Comparison of ENCODE assay signal across 12 cellular contexts in genomic region chr2:99571609-99572344, GRCh38.
DNase-seq lines count a peak whose midpoint lies in the region; ATAC-seq and TF ChIP-seq lines count a peak whose summit lies in the region.
"Had no signal": no experiment of that assay in that cellular context is flagged by ENCODE, and none has a peak within 500 bp of the region (broad histone marks: within the 10 kb centered on the region; RNA-seq: fewer than 3 reads in every experiment).

No MANE protein-coding gene starts in this region.

- no peak overlapping the region for H3K4me3 Mint-ChIP-seq in GM23338
- H3K4me3 Mint-ChIP-seq: activated naive CD4-positive, alpha-beta T cell treated with anti-CD3 and anti-CD28 coated beads, Interleukin-2, amount 50 U/mL, for 24 hours; central memory CD8-positive, alpha-beta T cell; stimulated activated naive CD8-positive, alpha-beta T cell treated with anti-CD3 and anti-CD28 coated beads, Interleukin-15, Interleukin-2, amounts not matched to agents 100 ng/mL and 50 ng/mL, for 24 hours had no signal

- H3F3A ChIP-seq in GM23338 (replicated peaks; ENCODE audit: low read depth) = no peaks in the 10 kb centered on the region

- peaks cover 22% of the 10 kb centered on the region for H3K4me1 Mint-ChIP-seq in GM23338
- H3K4me1 Mint-ChIP-seq: activated naive CD4-positive, alpha-beta T cell treated with anti-CD3 and anti-CD28 coated beads, Interleukin-2, amount 50 U/mL, for 24 hours; central memory CD8-positive, alpha-beta T cell had no signal

- no peak overlapping the region for H3K4me2 ChIP-seq in GM23338

- TF ChIP-seq CTCF in GM23338 (conservative IDR thresholded peaks at IDR 0.05; ENCODE audit: low read depth in 2 of 2) = no peak
- no peak for TF ChIP-seq CTCF in tibial artery (IDR thresholded peaks at IDR 0.05)

- no peaks in the 10 kb centered on the region for H4K20me1 ChIP-seq in GM23338 (replicated peaks; ENCODE audit: insufficient read depth)

- H3K9me3 Mint-ChIP-seq in GM23338 = no peaks in the 10 kb centered on the region
- H3K9me3 Mint-ChIP-seq: activated naive CD4-positive, alpha-beta T cell treated with anti-CD3 and anti-CD28 coated beads, Interleukin-2, amount 50 U/mL, for 24 hours; central memory CD8-positive, alpha-beta T cell; stimulated activated naive CD8-positive, alpha-beta T cell treated with anti-CD3 and anti-CD28 coated beads, Interleukin-15, Interleukin-2, amounts not matched to agents 100 ng/mL and 50 ng/mL, for 24 hours had no signal

- H3K4me3 ChIP-seq in GM23338 = no peak overlapping the region
- peak overlapping the region; percentile 3 to 34 for H3K4me3 ChIP-seq in tibial artery

- peaks cover 9% of the 10 kb centered on the region; the same call in 1 of the 2 replicates for H3K9me2 ChIP-seq in GM23338 (ENCODE audit: insufficient read depth)

- ATAC-seq in GM23338 (no peak; the same call in 2 of the 3 replicates), GM21526 (IDR thresholded peaks at IDR 0.05; ENCODE audit: low FRiP score, unreplicated experiment) (no peak)

- H2AFZ ChIP-seq in GM23338 = no peak overlapping the region

- intact Hi-C loops in tibial artery (cut with DNase I; ENCODE audit: low total_unique reads) = no loop called here

- DNase-seq in GM23338 (ENCODE audit: low spot score) (no peak), NCI-H2107 (lab: John Stamatoyannopoulos, UW) (peak; percentile 69), astrocyte of the hippocampus (ENCODE audit: low read depth, low spot score) (peak; percentile 31), tibial artery (no peak), NCI-H2196 treated with DMSO at 0.1 percent for 48 hours (lab: John Stamatoyannopoulos, UW; ENCODE audit: unreplicated experiment) (no peak)
- DNase-seq in NK-92 treated with Interleukin-12 subunit alpha and Interleukin-12 subunit beta, amount 100 ng/mL, for 24 hours (lab: John Stamatoyannopoulos, UW) = no peak
- DNase-seq: HCEC 1CT; stimulated activated CD4-positive, alpha-beta T cell treated with anti-CD3 and anti-CD28 coated beads, Interleukin-4, amount 100 ng/mL, for 4 hours had no signal

- no peak overlapping the region for H3K27ac ChIP-seq in GM23338 (ENCODE audit: low read depth)
- peak overlapping the region; percentile 51 to 64 for H3K27ac ChIP-seq in tibial artery

- H3K36me3 ChIP-seq in GM23338 (ENCODE audit: insufficient read depth) (no peaks in the 10 kb centered on the region), tibial artery (peaks cover 0 to 6% (median 2%) of the 10 kb centered on the region in 3 donors)

- 0 out of 2 replicates have a peak overlapping the region, but pooled peaks have one; percentile 81 for H3K27ac Mint-ChIP-seq in GM23338
- H3K27ac Mint-ChIP-seq: activated naive CD4-positive, alpha-beta T cell treated with anti-CD3 and anti-CD28 coated beads, Interleukin-2, amount 50 U/mL, for 24 hours; stimulated activated naive CD8-positive, alpha-beta T cell treated with anti-CD3 and anti-CD28 coated beads, Interleukin-15, Interleukin-2, amounts not matched to agents 100 ng/mL and 50 ng/mL, for 24 hours had no signal

- no peaks in the 10 kb centered on the region for H3K79me2 ChIP-seq in GM23338 (replicated peaks; ENCODE audit: insufficient read depth)

- H3K27me3 ChIP-seq in GM23338 (ENCODE audit: insufficient read depth) (no peaks in the 10 kb centered on the region), tibial artery (no peaks in the 10 kb centered on the region)

- H3K27me3 Mint-ChIP-seq in GM23338 (ENCODE audit: insufficient read depth, low read depth, poor library complexity) = no peaks in the 10 kb centered on the region
- H3K27me3 Mint-ChIP-seq: activated naive CD4-positive, alpha-beta T cell treated with anti-CD3 and anti-CD28 coated beads, Interleukin-2, amount 50 U/mL, for 24 hours; central memory CD8-positive, alpha-beta T cell; stimulated activated naive CD8-positive, alpha-beta T cell treated with anti-CD3 and anti-CD28 coated beads, Interleukin-15, Interleukin-2, amounts not matched to agents 100 ng/mL and 50 ng/mL, for 24 hours had no signal

- H3K4me1 ChIP-seq in GM23338 (ENCODE audit: insufficient read depth) = peaks cover 8% of the 10 kb centered on the region
- H3K4me1 ChIP-seq in tibial artery = peaks cover 0 to 23% (median 4%) of the 10 kb centered on the region in 4 donors

- no peaks in the 10 kb centered on the region for H3K36me3 Mint-ChIP-seq in GM23338 (ENCODE audit: low read depth)

- H3K9me3 ChIP-seq in tibial artery = no peaks in the 10 kb centered on the region

TF ChIP-seq in GM23338, 12 proteins besides CTCF, POLR2A, EP300 and RAD21 (continues in another document):
- TF ChIP-seq EZH2phosphoT487 (IDR thresholded peaks at IDR 0.05; ENCODE audit: unreplicated experiment) (no peak), EZH2 (IDR thresholded peaks at IDR 0.05; ENCODE audit: low read depth, unreplicated experiment) (no peak), POLR2AphosphoS5 (IDR thresholded peaks at IDR 0.05; ENCODE audit: low read depth) (no peak), STAT1 (IDR thresholded peaks at IDR 0.05; ENCODE audit: unreplicated experiment) (no peak), CREB1 (CRISPR knock-in tag; IDR thresholded peaks at IDR 0.05; ENCODE audit: low read depth) (no peak), ZNF331 (CRISPR knock-in tag; IDR thresholded peaks at IDR 0.05; ENCODE audit: low read depth) (no peak), JUNB (IDR thresholded peaks at IDR 0.05; ENCODE audit: unreplicated experiment) (no peak), ZNF114 (CRISPR knock-in tag; IDR thresholded peaks at IDR 0.05) (no peak), NANOG (IDR thresholded peaks at IDR 0.05; ENCODE audit: borderline replicate concordance) (no peak)
- TF ChIP-seq, protein P1, sequence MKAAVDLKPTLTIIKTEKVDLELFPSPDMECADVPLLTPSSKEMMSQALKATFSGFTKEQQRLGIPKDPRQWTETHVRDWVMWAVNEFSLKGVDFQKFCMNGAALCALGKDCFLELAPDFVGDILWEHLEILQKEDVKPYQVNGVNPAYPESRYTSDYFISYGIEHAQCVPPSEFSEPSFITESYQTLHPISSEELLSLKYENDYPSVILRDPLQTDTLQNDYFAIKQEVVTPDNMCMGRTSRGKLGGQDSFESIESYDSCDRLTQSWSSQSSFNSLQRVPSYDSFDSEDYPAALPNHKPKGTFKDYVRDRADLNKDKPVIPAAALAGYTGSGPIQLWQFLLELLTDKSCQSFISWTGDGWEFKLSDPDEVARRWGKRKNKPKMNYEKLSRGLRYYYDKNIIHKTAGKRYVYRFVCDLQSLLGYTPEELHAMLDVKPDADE (IDR thresholded peaks at IDR 0.05) = no peak
- TF ChIP-seq, protein P2, sequence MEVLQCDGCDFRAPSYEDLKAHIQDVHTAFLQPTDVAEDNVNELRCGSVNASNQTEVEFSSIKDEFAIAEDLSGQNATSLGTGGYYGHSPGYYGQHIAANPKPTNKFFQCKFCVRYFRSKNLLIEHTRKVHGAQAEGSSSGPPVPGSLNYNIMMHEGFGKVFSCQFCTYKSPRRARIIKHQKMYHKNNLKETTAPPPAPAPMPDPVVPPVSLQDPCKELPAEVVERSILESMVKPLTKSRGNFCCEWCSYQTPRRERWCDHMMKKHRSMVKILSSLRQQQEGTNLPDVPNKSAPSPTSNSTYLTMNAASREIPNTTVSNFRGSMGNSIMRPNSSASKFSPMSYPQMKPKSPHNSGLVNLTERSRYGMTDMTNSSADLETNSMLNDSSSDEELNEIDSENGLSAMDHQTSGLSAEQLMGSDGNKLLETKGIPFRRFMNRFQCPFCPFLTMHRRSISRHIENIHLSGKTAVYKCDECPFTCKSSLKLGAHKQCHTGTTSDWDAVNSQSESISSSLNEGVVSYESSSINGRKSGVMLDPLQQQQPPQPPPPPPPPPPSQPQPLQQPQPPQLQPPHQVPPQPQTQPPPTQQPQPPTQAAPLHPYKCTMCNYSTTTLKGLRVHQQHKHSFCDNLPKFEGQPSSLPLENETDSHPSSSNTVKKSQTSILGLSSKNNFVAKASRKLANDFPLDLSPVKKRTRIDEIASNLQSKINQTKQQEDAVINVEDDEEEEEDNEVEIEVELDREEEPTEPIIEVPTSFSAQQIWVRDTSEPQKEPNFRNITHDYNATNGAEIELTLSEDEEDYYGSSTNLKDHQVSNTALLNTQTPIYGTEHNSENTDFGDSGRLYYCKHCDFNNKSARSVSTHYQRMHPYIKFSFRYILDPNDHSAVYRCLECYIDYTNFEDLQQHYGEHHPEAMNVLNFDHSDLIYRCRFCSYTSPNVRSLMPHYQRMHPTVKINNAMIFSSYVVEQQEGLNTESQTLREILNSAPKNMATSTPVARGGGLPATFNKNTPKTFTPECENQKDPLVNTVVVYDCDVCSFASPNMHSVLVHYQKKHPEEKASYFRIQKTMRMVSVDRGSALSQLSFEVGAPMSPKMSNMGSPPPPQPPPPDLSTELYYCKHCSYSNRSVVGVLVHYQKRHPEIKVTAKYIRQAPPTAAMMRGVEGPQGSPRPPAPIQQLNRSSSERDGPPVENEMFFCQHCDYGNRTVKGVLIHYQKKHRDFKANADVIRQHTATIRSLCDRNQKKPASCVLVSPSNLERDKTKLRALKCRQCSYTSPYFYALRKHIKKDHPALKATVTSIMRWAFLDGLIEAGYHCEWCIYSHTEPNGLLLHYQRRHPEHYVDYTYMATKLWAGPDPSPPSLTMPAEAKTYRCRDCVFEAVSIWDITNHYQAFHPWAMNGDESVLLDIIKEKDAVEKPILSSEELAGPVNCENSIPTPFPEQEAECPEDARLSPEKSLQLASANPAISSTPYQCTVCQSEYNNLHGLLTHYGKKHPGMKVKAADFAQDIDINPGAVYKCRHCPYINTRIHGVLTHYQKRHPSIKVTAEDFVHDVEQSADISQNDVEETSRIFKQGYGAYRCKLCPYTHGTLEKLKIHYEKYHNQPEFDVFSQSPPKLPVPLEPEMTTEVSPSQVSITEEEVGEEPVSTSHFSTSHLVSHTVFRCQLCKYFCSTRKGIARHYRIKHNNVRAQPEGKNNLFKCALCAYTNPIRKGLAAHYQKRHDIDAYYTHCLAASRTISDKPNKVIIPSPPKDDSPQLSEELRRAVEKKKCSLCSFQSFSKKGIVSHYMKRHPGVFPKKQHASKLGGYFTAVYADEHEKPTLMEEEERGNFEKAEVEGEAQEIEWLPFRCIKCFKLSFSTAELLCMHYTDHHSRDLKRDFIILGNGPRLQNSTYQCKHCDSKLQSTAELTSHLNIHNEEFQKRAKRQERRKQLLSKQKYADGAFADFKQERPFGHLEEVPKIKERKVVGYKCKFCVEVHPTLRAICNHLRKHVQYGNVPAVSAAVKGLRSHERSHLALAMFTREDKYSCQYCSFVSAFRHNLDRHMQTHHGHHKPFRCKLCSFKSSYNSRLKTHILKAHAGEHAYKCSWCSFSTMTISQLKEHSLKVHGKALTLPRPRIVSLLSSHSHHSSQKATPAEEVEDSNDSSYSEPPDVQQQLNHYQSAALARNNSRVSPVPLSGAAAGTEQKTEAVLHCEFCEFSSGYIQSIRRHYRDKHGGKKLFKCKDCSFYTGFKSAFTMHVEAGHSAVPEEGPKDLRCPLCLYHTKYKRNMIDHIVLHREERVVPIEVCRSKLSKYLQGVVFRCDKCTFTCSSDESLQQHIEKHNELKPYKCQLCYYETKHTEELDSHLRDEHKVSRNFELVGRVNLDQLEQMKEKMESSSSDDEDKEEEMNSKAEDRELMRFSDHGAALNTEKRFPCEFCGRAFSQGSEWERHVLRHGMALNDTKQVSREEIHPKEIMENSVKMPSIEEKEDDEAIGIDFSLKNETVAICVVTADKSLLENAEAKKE (CRISPR knock-in tag; IDR thresholded peaks at IDR 0.05) = no peak

Comparison
In these comparisons a context has a peak if more than half of its experiments do, and no peak if none do; other contexts are left out.
1. DNase-seq: peak in NCI-H2107 (single experiment) and astrocyte of the hippocampus (single experiment); none in GM23338 (single experiment), tibial artery (0 of 2), NK-92 treated with Interleukin-12 subunit alpha and Interleukin-12 subunit beta, amount 100 ng/mL, for 24 hours (single experiment) and NCI-H2196 treated with DMSO at 0.1 percent for 48 hours (single experiment).